9 cellular contexts compared by ENCODE assay signal in the genomic region with DNA sequence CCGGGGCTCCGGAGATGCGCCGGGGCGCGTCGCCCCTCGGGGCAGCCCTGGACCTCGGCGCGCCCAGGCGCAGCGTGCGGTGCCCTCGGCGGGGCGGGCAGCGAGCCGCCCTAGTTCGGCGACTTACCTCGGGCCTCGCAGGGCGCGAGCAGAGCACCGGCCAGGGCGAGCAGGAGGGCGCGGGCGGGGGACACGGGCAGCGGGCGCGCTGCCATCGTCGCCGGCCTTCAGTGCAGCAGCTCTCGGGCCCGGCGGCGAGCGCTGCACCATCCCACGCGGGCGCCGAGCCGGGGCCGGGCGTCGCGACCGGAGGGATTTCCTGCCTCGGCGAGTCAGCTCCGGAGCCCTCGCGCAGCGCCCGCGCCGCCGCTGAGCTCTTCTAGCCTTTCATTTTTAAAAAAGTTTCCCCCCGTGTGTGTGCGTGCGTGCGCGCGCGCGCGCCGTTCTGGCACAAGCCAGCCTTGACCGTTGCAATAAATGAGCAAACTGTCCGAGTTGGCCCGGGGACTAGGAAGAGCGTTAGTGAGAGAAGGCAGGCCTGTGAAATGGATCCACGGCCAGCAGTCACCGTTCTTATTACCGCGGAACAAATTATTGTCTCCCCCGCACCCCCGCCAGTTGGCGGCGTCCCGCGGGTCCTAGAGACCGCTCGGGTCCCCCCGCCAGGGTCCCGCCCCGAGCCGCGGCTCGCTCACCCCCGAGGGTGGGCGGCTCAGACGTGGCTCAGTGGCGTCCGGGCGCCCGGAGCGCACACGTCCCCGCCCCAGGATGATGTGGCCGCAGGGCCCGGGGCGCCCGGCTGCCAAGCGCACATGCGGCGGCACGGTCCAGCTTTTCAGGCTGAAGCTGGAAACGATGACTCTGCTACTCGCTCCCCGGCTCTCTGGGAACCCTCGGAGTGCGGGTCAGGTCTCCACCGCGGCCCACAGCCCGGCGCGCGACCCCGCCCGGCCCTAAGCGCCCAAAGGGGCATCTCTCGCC. TPM values are rescaled to one million over a fixed set of nuclear protein-coding genes. Genes with fewer than 3 reads are reported as not detected.
DNase-seq lines count a peak whose midpoint lies in the region; ATAC-seq and TF ChIP-seq lines count a peak whose summit lies in the region.
"Had no signal": no experiment of that assay in that cellular context is flagged by ENCODE, and none has a peak within 500 bp of the region (broad histone marks: within the 10 kb centered on the region; RNA-seq: fewer than 3 reads in every experiment).

Gene ADAM12 (minus strand): TSS at position 547 of the 981 bp plus-strand sequence. CDS start 332 bp downstream, at position 215.

- POLR2A ChIA-PET in BJ (lab: Charles Lee), result interaction anchor here (0.5 kb wide), 1 partner anchor 172 kb away, joined by 3 read pairs; no protein-coding TSS in a partner anchor

- TF ChIP-seq POLR2A in tibial nerve (IDR thresholded peaks at IDR 0.05), result no peak

- no peaks in the 10 kb centered on the region for H3K27me3 ChIP-seq in BJ (ENCODE audit: control insufficient read depth, insufficient read depth, low read length)
- no peaks in the 10 kb centered on the region for H3K27me3 ChIP-seq in effector memory CD4-positive, alpha-beta T cell (replicated peaks; ENCODE audit: control insufficient read depth, insufficient read depth, low read length, poor library complexity, severe bottlenecking)
- H3K27me3 ChIP-seq in tibial nerve, result peaks cover 0 to 7% of the 10 kb centered on the region in 2 donors

- peak within 1 kb of the TSS; percentile 37 for H3K27ac ChIP-seq in effector memory CD4-positive, alpha-beta T cell (ENCODE audit: insufficient read depth, low read length, poor library complexity, severe bottlenecking)
- peak within 1 kb of the TSS in 1 of 4 donors; percentile 46 for H3K27ac ChIP-seq in tibial nerve

- TF ChIP-seq EP300 in tibial nerve (IDR thresholded peaks at IDR 0.05), result no peak

- TF ChIP-seq CTCF in BJ (IDR thresholded peaks at IDR 0.05; ENCODE audit: insufficient read depth, low read depth, low read length) (no peak), tibial nerve (IDR thresholded peaks at IDR 0.05) (no peak)

- H3K36me3 ChIP-seq in BJ (ENCODE audit: control insufficient read depth, insufficient read depth, low read length) (no peaks in the 10 kb centered on the region), tibial nerve (no peaks in the 10 kb centered on the region)
- H3K36me3 ChIP-seq in effector memory CD4-positive, alpha-beta T cell (ENCODE audit: control insufficient read depth, insufficient read depth, low read length), result no peaks in the 10 kb centered on the region

- no peak for ATAC-seq in HG02610 (IDR thresholded peaks at IDR 0.05; ENCODE audit: unreplicated experiment)
- ATAC-seq: HCT116 had no signal

- 1 to 3% methylated on average over 62 to 91 of the region's 127 CpGs for WGBS in tibial nerve, 2 donors

- CTCF ChIA-PET in BJ (lab: Yijun Ruan, JAX), result interaction anchor here (0.6 to 4.4 kb wide), 20 partner anchors 16 to 454 kb away, joined by 3 to 32 read pairs (median 4); no protein-coding TSS in a partner anchor

- H3K9me3 ChIP-seq in effector memory CD4-positive, alpha-beta T cell (ENCODE audit: control insufficient read depth, low read length), result no peaks in the 10 kb centered on the region
- H3K9me3 ChIP-seq in tibial nerve, result peaks cover 0 to 10% (median 0%) of the 10 kb centered on the region in 4 donors

- no peaks in the 10 kb centered on the region for H3K4me1 ChIP-seq in effector memory CD4-positive, alpha-beta T cell (ENCODE audit: control insufficient read depth, insufficient read depth, low read length, poor library complexity, severe bottlenecking)
- peaks cover 0 to 18% (median 3%) of the 10 kb centered on the region in 4 donors for H3K4me1 ChIP-seq in tibial nerve

- DNase-seq in BJ (ENCODE audit: low read depth) (no peak), NCI-H2196 (lab: John Stamatoyannopoulos, UW; ENCODE audit: unreplicated experiment) (peak; percentile 10), medulla oblongata (ENCODE audit: extremely low spot score) (peak; percentile 33), tibial nerve (ENCODE audit: low spot score in 2 of 2) (peak in 1 of 2 donors; percentile 21), RPMI8226 (no peak), GF-D8 (lab: John Stamatoyannopoulos, UW) (no peak)
- DNase-seq in effector memory CD4-positive, alpha-beta T cell, result no peak

- H3K4me3 ChIP-seq in BJ (ENCODE audit: low read depth, low read length) (peak within 1 kb of the TSS; percentile 60), tibial nerve (peak within 1 kb of the TSS; percentile 13 to 52 (median 34))
- H3K4me3 ChIP-seq in effector memory CD4-positive, alpha-beta T cell (ENCODE audit: insufficient read depth, low read depth, low read length, poor library complexity, severe bottlenecking), result peak within 1 kb of the TSS; percentile 27

RNA-seq across cellular contexts. Expression of gene ADAM12, which starts in this region (rescaled TPM):
- polyA plus RNA-seq in BJ (2011; rRNA removed), result 8.6 and 11.0 TPM in 2 replicates
- polyA minus RNA-seq in BJ (2011; rRNA and poly(A)+ RNA removed), result 11.2 and 15.2 TPM in 2 replicates
- 10 to 100 TPM in 1 of 4 donors, 1 to 10 TPM in 1, under 1 TPM in 2; 0.78 to 10.5 (median 1.2) TPM for total RNA-seq in tibial nerve

Comparison
In these comparisons a context has a peak if more than half of its experiments do, and no peak if none do; other contexts are left out.
1. DNase-seq: peak in NCI-H2196 (single experiment) and medulla oblongata (single experiment); none in BJ (single experiment), effector memory CD4-positive, alpha-beta T cell (0 of 3), RPMI8226 (single experiment) and GF-D8 (single experiment).
2. Peak in every context shown above with its lines, with median percentiles within 50 percentile points of each other: H3K4me3 ChIP-seq.